In genomic region chr2:218897394-218898108, GRCh38 we compare ENCODE assay signal across 9 cellular contexts. TPM values are rescaled to one million over a fixed set of nuclear protein-coding genes. Genes with fewer than 3 reads are reported as not detected.
DNase-seq lines count a peak whose midpoint lies in the region; ATAC-seq and TF ChIP-seq lines count a peak whose summit lies in the region.
"Had no signal": no experiment of that assay in that cellular context is flagged by ENCODE, and none has a peak within 500 bp of the region (broad histone marks: within the 10 kb centered on the region; RNA-seq: fewer than 3 reads in every experiment).

No MANE protein-coding gene starts in this region.

- no peak for TF ChIP-seq CTCF in GM12875 (IDR thresholded peaks at IDR 0.05; ENCODE audit: borderline replicate concordance, insufficient read depth, low read depth, low read length)

- H3K27me3 Mint-ChIP-seq in activated naive CD8-positive, alpha-beta T cell treated with anti-CD3 and anti-CD28 coated beads, Interleukin-2, amount 50 U/mL, for 24 hours = peaks cover 45% of the 10 kb centered on the region
- peaks cover 46 to 69% of the 10 kb centered on the region in 2 donors for H3K27me3 Mint-ChIP-seq in natural killer cell treated with Interleukin-12 subunit alpha and Interleukin-12 subunit beta and Interleukin-15 and Interleukin-18, amount 100 ng/mL, for 72 hours

- no peak for DNase-seq in activated naive CD8-positive, alpha-beta T cell treated with anti-CD3 and anti-CD28 coated beads, Interleukin-2, amount 50 U/mL, for 24 hours
- peak; percentile 62 for DNase-seq in natural killer cell treated with Interleukin-12 subunit alpha and Interleukin-12 subunit beta and Interleukin-15 and Interleukin-18, amount 100 ng/mL, for 72 hours (ENCODE audit: low spot score)
- DNase-seq in effector CD4-positive, alpha-beta T cell = no peak

- peak overlapping the region; percentile 55 for H3K4me3 ChIP-seq in GM12875 (ENCODE audit: low read depth, low read length)

- peak; percentile 0 for ATAC-seq in HG03354 (IDR thresholded peaks at IDR 0.05; ENCODE audit: poor library complexity, severe bottlenecking, unreplicated experiment)
- no peak for ATAC-seq in activated naive CD8-positive, alpha-beta T cell treated with anti-CD3 and anti-CD28 coated beads, Interleukin-2, amount 50 U/mL, for 24 hours
- no peak for ATAC-seq in natural killer cell treated with Interleukin-12 subunit alpha and Interleukin-12 subunit beta and Interleukin-15 and Interleukin-18, amount 100 ng/mL, for 72 hours
- no peak for ATAC-seq in GM18498 (IDR thresholded peaks at IDR 0.05; ENCODE audit: unreplicated experiment)
- no peak for ATAC-seq in HG02884 (IDR thresholded peaks at IDR 0.05; ENCODE audit: unreplicated experiment)
- ATAC-seq in HG02938 (IDR thresholded peaks at IDR 0.05; ENCODE audit: unreplicated experiment) = no peak

- H3K4me1 Mint-ChIP-seq in activated naive CD8-positive, alpha-beta T cell treated with anti-CD3 and anti-CD28 coated beads, Interleukin-2, amount 50 U/mL, for 24 hours = peaks cover 56% of the 10 kb centered on the region
- peaks cover 41 to 45% of the 10 kb centered on the region in 2 donors for H3K4me1 Mint-ChIP-seq in natural killer cell treated with Interleukin-12 subunit alpha and Interleukin-12 subunit beta and Interleukin-15 and Interleukin-18, amount 100 ng/mL, for 72 hours (ENCODE audit: low read depth in 2 of 2)

- no peaks in the 10 kb centered on the region for H3K36me3 Mint-ChIP-seq in activated naive CD8-positive, alpha-beta T cell treated with anti-CD3 and anti-CD28 coated beads, Interleukin-2, amount 50 U/mL, for 24 hours (ENCODE audit: low read depth)
- no peaks in the 10 kb centered on the region for H3K36me3 Mint-ChIP-seq in natural killer cell treated with Interleukin-12 subunit alpha and Interleukin-12 subunit beta and Interleukin-15 and Interleukin-18, amount 100 ng/mL, for 72 hours

- peak overlapping the region; percentile 66 for H3K4me3 Mint-ChIP-seq in activated naive CD8-positive, alpha-beta T cell treated with anti-CD3 and anti-CD28 coated beads, Interleukin-2, amount 50 U/mL, for 24 hours
- H3K4me3 Mint-ChIP-seq in natural killer cell treated with Interleukin-12 subunit alpha and Interleukin-12 subunit beta and Interleukin-15 and Interleukin-18, amount 100 ng/mL, for 72 hours = no peak overlapping the region

- H3K9me3 Mint-ChIP-seq in activated naive CD8-positive, alpha-beta T cell treated with anti-CD3 and anti-CD28 coated beads, Interleukin-2, amount 50 U/mL, for 24 hours = no peaks in the 10 kb centered on the region
- H3K9me3 Mint-ChIP-seq in natural killer cell treated with Interleukin-12 subunit alpha and Interleukin-12 subunit beta and Interleukin-15 and Interleukin-18, amount 100 ng/mL, for 72 hours = no peaks in the 10 kb centered on the region

- peak overlapping the region; percentile 10 for H3K27ac Mint-ChIP-seq in activated naive CD8-positive, alpha-beta T cell treated with anti-CD3 and anti-CD28 coated beads, Interleukin-2, amount 50 U/mL, for 24 hours
- H3K27ac Mint-ChIP-seq in natural killer cell treated with Interleukin-12 subunit alpha and Interleukin-12 subunit beta and Interleukin-15 and Interleukin-18, amount 100 ng/mL, for 72 hours = no peak overlapping the region

RNA-seq across cellular contexts. Expression of gene WNT10A, which starts 16.9 kb away (rescaled TPM):
- total RNA-seq in natural killer cell treated with Interleukin-12 subunit alpha and Interleukin-12 subunit beta and Interleukin-15 and Interleukin-18, amount 100 ng/mL, for 72 hours = not detected
- total RNA-seq: fibroblast of lung had no signal

RNA-seq across cellular contexts. Expression of gene WNT6, which starts 37.9 kb away (rescaled TPM):
- not detected for total RNA-seq in natural killer cell treated with Interleukin-12 subunit alpha and Interleukin-12 subunit beta and Interleukin-15 and Interleukin-18, amount 100 ng/mL, for 72 hours
- total RNA-seq: fibroblast of lung had no signal
